In genomic region chr3:153210116-153210515, GRCh38 we compare ENCODE assay signal across 2 cellular contexts.
TF ChIP-seq lines count a peak whose summit lies in the region.

No MANE protein-coding gene starts in this region.

TF ChIP-seq in IMR-90, 13 proteins besides CTCF, POLR2A, EP300 and RAD21:
- no peak for TF ChIP-seq CHD1 (IDR thresholded peaks at IDR 0.05; ENCODE audit: low read depth, low read length)
- peak; percentile 29; the same call in 1 of the 2 replicates for TF ChIP-seq CEBPB (IDR thresholded peaks at IDR 0.05; ENCODE audit: low read depth, low read length)

TF ChIP-seq in K562, 482 proteins besides CTCF, POLR2A, EP300 and RAD21:
- TF ChIP-seq ZNF384 (IDR thresholded peaks at IDR 0.05; ENCODE audit: low read depth, low read length) (peak; percentile 89), ZFPM2 (CRISPR knock-in tag; IDR thresholded peaks at IDR 0.05) (no peak), COPS2 (conservative IDR thresholded peaks at IDR 0.05) (no peak)
